1 cellular context compared by ENCODE assay signal in genomic region chr3:172522871-172523818, GRCh38.
TF ChIP-seq lines count a peak whose summit lies in the region.

TNFSF10 (minus strand) TSS chr3:172523430; CDS start chr3:172523384, 46 bp downstream.

TF ChIP-seq in GM12878, 131 proteins besides CTCF, POLR2A, EP300 and RAD21 (continued from another document and continues in another):
- TF ChIP-seq MAX (IDR thresholded peaks at IDR 0.05; ENCODE audit: low read depth, low read length) (no peak), RCOR1 (conservative IDR thresholded peaks at IDR 0.05; ENCODE audit: low read depth, low read length) (no peak), POU2F2 (IDR thresholded peaks at IDR 0.05; ENCODE audit: borderline replicate concordance, low read depth, low read length) (peak; percentile 51; the same call in 2 of the 3 replicates), DPF2 (IDR thresholded peaks at IDR 0.05) (0 out of 2 replicates have a peak, but pooled peaks have one; percentile 43), POLR2AphosphoS5 (IDR thresholded peaks at IDR 0.05; ENCODE audit: low read length) (peak; percentile 93), PAX5 (IDR thresholded peaks at IDR 0.05; ENCODE audit: borderline replicate concordance, low read depth, low read length) (no peak), KDM1A (IDR thresholded peaks at IDR 0.05; ENCODE audit: borderline replicate concordance) (no peak), RAD51 (IDR thresholded peaks at IDR 0.05) (no peak), SMC3 (IDR thresholded peaks at IDR 0.05; ENCODE audit: borderline replicate concordance, low read length) (no peak), ZNF384 (IDR thresholded peaks at IDR 0.05; ENCODE audit: borderline replicate concordance, low read depth, low read length) (no peak), RELA (IDR thresholded peaks at IDR 0.05; ENCODE audit: borderline replicate concordance, partially characterized antibody) (no peak), CBX5 (IDR thresholded peaks at IDR 0.05; ENCODE audit: low read depth) (no peak), RBBP5 (conservative IDR thresholded peaks at IDR 0.05) (no peak), TCF3 (IDR thresholded peaks at IDR 0.05; ENCODE audit: borderline replicate concordance, insufficient read depth, low read depth, low read length) (no peak), NKRF (conservative IDR thresholded peaks at IDR 0.05) (no peak), IKZF1 (conservative IDR thresholded peaks at IDR 0.05) (peak; percentile 60), SP1 (IDR thresholded peaks at IDR 0.05; ENCODE audit: low read depth, low read length) (no peak), SUPT20H (IDR thresholded peaks at IDR 0.05; ENCODE audit: borderline replicate concordance, control insufficient read depth, low read depth, low read length) (no peak), RB1 (IDR thresholded peaks at IDR 0.05; ENCODE audit: borderline replicate concordance) (no peak), ZBTB40 (IDR thresholded peaks at IDR 0.05; ENCODE audit: borderline replicate concordance) (no peak), SMARCA5 (IDR thresholded peaks at IDR 0.05) (no peak), POLR2AphosphoS2 (IDR thresholded peaks at IDR 0.05; ENCODE audit: low read depth, low read length) (0 out of 2 replicates have a peak, but pooled peaks have one; percentile 44), MXI1 (IDR thresholded peaks at IDR 0.05; ENCODE audit: low read depth, low read length) (peak; percentile 34; the same call in 1 of the 2 replicates), HSF1 (IDR thresholded peaks at IDR 0.05; ENCODE audit: low read depth, low read length) (no peak), BRCA1 (IDR thresholded peaks at IDR 0.05; ENCODE audit: low read depth, low read length) (no peak), FOS (IDR thresholded peaks at IDR 0.05; ENCODE audit: borderline replicate concordance, extremely low read depth, insufficient read length) (no peak), ASH2L (IDR thresholded peaks at IDR 0.05; ENCODE audit: borderline replicate concordance, low read depth) (no peak), IRF4 (IDR thresholded peaks at IDR 0.05; ENCODE audit: low read depth, low read length) (0 out of 2 replicates have a peak, but pooled peaks have one; percentile 44), CHD1 (IDR thresholded peaks at IDR 0.05; ENCODE audit: low read depth, low read length) (no peak), JUNB (IDR thresholded peaks at IDR 0.05) (no peak), ZNF217 (IDR thresholded peaks at IDR 0.05) (no peak), ZZZ3 (IDR thresholded peaks at IDR 0.05; ENCODE audit: control insufficient read depth, insufficient read length, low read depth) (no peak), NFIC (IDR thresholded peaks at IDR 0.05; ENCODE audit: low read depth, low read length) (no peak), MLLT1 (IDR thresholded peaks at IDR 0.05) (no peak), STAT1 (conservative IDR thresholded peaks at IDR 0.05) (no peak), ZBTB4 (CRISPR knock-in tag; IDR thresholded peaks at IDR 0.05) (no peak), MTA2 (IDR thresholded peaks at IDR 0.05; ENCODE audit: low read depth) (no peak), NFXL1 (IDR thresholded peaks at IDR 0.05; ENCODE audit: borderline replicate concordance) (no peak), IKZF2 (IDR thresholded peaks at IDR 0.05) (peak; percentile 47 to 52; a peak in 2 of 4 replicates), PBX3 (IDR thresholded peaks at IDR 0.05; ENCODE audit: insufficient replicate concordance, low read depth, low read length) (no peak), BHLHE40 (IDR thresholded peaks at IDR 0.05; ENCODE audit: borderline replicate concordance in 1 of 2, low read depth in 2 of 2, low read length in 1 of 2) (no peak), ZBED1 (IDR thresholded peaks at IDR 0.05; ENCODE audit: borderline replicate concordance) (no peak), TAF1 (IDR thresholded peaks at IDR 0.05; ENCODE audit: borderline replicate concordance, low read depth, low read length) (peak; percentile 70)
- TF ChIP-seq, protein P1, sequence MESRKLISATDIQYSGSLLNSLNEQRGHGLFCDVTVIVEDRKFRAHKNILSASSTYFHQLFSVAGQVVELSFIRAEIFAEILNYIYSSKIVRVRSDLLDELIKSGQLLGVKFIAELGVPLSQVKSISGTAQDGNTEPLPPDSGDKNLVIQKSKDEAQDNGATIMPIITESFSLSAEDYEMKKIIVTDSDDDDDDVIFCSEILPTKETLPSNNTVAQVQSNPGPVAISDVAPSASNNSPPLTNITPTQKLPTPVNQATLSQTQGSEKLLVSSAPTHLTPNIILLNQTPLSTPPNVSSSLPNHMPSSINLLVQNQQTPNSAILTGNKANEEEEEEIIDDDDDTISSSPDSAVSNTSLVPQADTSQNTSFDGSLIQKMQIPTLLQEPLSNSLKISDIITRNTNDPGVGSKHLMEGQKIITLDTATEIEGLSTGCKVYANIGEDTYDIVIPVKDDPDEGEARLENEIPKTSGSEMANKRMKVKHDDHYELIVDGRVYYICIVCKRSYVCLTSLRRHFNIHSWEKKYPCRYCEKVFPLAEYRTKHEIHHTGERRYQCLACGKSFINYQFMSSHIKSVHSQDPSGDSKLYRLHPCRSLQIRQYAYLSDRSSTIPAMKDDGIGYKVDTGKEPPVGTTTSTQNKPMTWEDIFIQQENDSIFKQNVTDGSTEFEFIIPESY (IDR thresholded peaks at IDR 0.05): no peak
- TF ChIP-seq, protein P2, sequence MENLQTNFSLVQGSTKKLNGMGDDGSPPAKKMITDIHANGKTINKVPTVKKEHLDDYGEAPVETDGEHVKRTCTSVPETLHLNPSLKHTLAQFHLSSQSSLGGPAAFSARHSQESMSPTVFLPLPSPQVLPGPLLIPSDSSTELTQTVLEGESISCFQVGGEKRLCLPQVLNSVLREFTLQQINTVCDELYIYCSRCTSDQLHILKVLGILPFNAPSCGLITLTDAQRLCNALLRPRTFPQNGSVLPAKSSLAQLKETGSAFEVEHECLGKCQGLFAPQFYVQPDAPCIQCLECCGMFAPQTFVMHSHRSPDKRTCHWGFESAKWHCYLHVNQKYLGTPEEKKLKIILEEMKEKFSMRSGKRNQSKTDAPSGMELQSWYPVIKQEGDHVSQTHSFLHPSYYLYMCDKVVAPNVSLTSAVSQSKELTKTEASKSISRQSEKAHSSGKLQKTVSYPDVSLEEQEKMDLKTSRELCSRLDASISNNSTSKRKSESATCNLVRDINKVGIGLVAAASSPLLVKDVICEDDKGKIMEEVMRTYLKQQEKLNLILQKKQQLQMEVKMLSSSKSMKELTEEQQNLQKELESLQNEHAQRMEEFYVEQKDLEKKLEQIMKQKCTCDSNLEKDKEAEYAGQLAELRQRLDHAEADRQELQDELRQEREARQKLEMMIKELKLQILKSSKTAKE (IDR thresholded peaks at IDR 0.05; ENCODE audit: low read depth, poor library complexity, severe bottlenecking): no peak
- TF ChIP-seq, protein P3, sequence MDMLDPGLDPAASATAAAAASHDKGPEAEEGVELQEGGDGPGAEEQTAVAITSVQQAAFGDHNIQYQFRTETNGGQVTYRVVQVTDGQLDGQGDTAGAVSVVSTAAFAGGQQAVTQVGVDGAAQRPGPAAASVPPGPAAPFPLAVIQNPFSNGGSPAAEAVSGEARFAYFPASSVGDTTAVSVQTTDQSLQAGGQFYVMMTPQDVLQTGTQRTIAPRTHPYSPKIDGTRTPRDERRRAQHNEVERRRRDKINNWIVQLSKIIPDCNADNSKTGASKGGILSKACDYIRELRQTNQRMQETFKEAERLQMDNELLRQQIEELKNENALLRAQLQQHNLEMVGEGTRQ (IDR thresholded peaks at IDR 0.05; ENCODE audit: borderline replicate concordance, low read depth, low read length): no peak
